Comparison of ENCODE assay signal across 15 cellular contexts in genomic region chr6:48535569-48535968, GRCh38.
A peak's percentile ranks its signal among the peaks of the same experiment; 100 is the strongest.
DNase-seq lines count a peak whose midpoint lies in the region; ATAC-seq and TF ChIP-seq lines count a peak whose summit lies in the region.
"Had no signal": no experiment of that assay in that cellular context is flagged by ENCODE, and none has a peak within 500 bp of the region (broad histone marks: within the 10 kb centered on the region; RNA-seq: fewer than 3 reads in every experiment).

No MANE protein-coding gene starts in this region.

- H3K9me3 ChIP-seq in breast epithelium: no peaks in the 10 kb centered on the region
- H3K9me3 ChIP-seq in CD4-positive, alpha-beta T cell (ENCODE audit: control insufficient read depth, low read length): no peaks in the 10 kb centered on the region
- H3K9me3 ChIP-seq: A549, stomach had no signal

- no TSS peak for BruUV-seq in MCF 10A (replicated peaks; lab: Mats Ljungman, UMichigan)

- no peaks in the 10 kb centered on the region for H3K27me3 ChIP-seq in breast epithelium
- no peaks in the 10 kb centered on the region for H3K27me3 ChIP-seq in CD4-positive, alpha-beta T cell (ENCODE audit: control insufficient read depth, insufficient read depth, low read length)
- H3K27me3 ChIP-seq: stomach had no signal

- H3K27ac Mint-ChIP-seq in MCF 10A (ENCODE audit: low read depth, unreplicated experiment): peak overlapping the region; percentile 57
- no peak overlapping the region for H3K27ac Mint-ChIP-seq in CD4-positive, alpha-beta T cell
- H3K27ac Mint-ChIP-seq: dendritic cell treated with granulocyte-macrophage colony-stimulating factor and Interleukin-4, amounts not matched to agents 40 ng/mL and 50 ng/mL, for 4 days had no signal

- no peak overlapping the region for H3K4me3 Mint-ChIP-seq in MCF 10A (ENCODE audit: unreplicated experiment)
- no peak overlapping the region for H3K4me3 Mint-ChIP-seq in CD4-positive, alpha-beta T cell
- H3K4me3 Mint-ChIP-seq: dendritic cell treated with granulocyte-macrophage colony-stimulating factor and Interleukin-4, amounts not matched to agents 40 ng/mL and 50 ng/mL, for 4 days; neural crest cell had no signal

- no peaks in the 10 kb centered on the region for H3K4me1 ChIP-seq in breast epithelium
- H3K4me1 ChIP-seq: A549, stomach had no signal

- CTCF ChIA-PET in MCF 10A (lab: Yijun Ruan, JAX): interaction anchor here (0.8 kb wide), 1 partner anchor 394 kb away, joined by 3 read pairs; no protein-coding TSS in a partner anchor
- CTCF ChIA-PET in RWPE1 (lab: Yijun Ruan, JAX): interaction anchor here (0.7 to 1.2 kb wide), 2 partner anchors 14 to 448 kb away, joined by 4 to 5 read pairs; no protein-coding TSS in a partner anchor
- CTCF ChIA-PET in CD4-positive, alpha-beta T cell (lab: Charles Lee): interaction anchor here (0.7 kb wide), 1 partner anchor 58 kb away, joined by 3 read pairs; no protein-coding TSS in a partner anchor

- TF ChIP-seq CTCF in MCF 10A (IDR thresholded peaks at IDR 0.05; ENCODE audit: unreplicated experiment) (no peak), breast epithelium (IDR thresholded peaks at IDR 0.05) (no peak), RWPE1 (conservative IDR thresholded peaks at IDR 0.05; ENCODE audit: low read depth) (no peak), fibroblast of the aortic adventitia (IDR thresholded peaks at IDR 0.05; ENCODE audit: insufficient read depth, low read length) (no peak)
- TF ChIP-seq CTCF in CD4-positive, alpha-beta T cell (IDR thresholded peaks at IDR 0.05): no peak

- no peaks in the 10 kb centered on the region for H3K36me3 ChIP-seq in breast epithelium
- H3K36me3 ChIP-seq: stomach had no signal

- H3K36me3 Mint-ChIP-seq in MCF 10A (ENCODE audit: insufficient read depth, unreplicated experiment): no peaks in the 10 kb centered on the region
- no peaks in the 10 kb centered on the region for H3K36me3 Mint-ChIP-seq in CD4-positive, alpha-beta T cell (ENCODE audit: low read depth)

- H3K9me3 Mint-ChIP-seq in MCF 10A (ENCODE audit: unreplicated experiment): no peaks in the 10 kb centered on the region
- no peaks in the 10 kb centered on the region for H3K9me3 Mint-ChIP-seq in CD4-positive, alpha-beta T cell
- H3K9me3 Mint-ChIP-seq: dendritic cell treated with granulocyte-macrophage colony-stimulating factor and Interleukin-4, amounts not matched to agents 40 ng/mL and 50 ng/mL, for 4 days had no signal

- DNase-seq in MCF 10A (ENCODE audit: unreplicated experiment) (peak; percentile 75), breast epithelium (ENCODE audit: low spot score in 2 of 2) (no peak), RWPE1 (ENCODE audit: low spot score) (peak; percentile 49), fibroblast of the aortic adventitia (ENCODE audit: low read depth) (peak; percentile 57), cardiac septum (ENCODE audit: low spot score) (no peak), Right ventricle myocardium superior (no peak)
- no peak for DNase-seq in CD4-positive, alpha-beta T cell
- DNase-seq: activated CD4-positive, CD25-positive, alpha-beta regulatory T cell; NCI-H1417 treated with DMSO at 0.1 percent for 48 hours; stomach had no signal

- TF ChIP-seq POLR2A in breast epithelium (IDR thresholded peaks at IDR 0.05): no peak

- peaks cover 10% of the 10 kb centered on the region for H3K4me1 Mint-ChIP-seq in MCF 10A (ENCODE audit: insufficient read depth, unreplicated experiment)
- H3K4me1 Mint-ChIP-seq in CD4-positive, alpha-beta T cell (ENCODE audit: low read depth): no peaks in the 10 kb centered on the region
- H3K4me1 Mint-ChIP-seq: neural crest cell had no signal

- H3K27ac ChIP-seq in breast epithelium (no peak overlapping the region), RWPE1 (no peak overlapping the region)
- no peak overlapping the region for H3K27ac ChIP-seq in CD4-positive, alpha-beta T cell (ENCODE audit: low read depth, low read length)
- H3K27ac ChIP-seq: A549, stomach had no signal

- POLR2A ChIA-PET in MCF 10A (lab: Yijun Ruan, JAX) (interaction anchor here (0.6 to 2.2 kb wide), 3 partner anchors 15 to 45 kb away, joined by 3 to 6 read pairs (median 3); no protein-coding TSS in a partner anchor), RWPE1 (lab: Yijun Ruan, JAX; ENCODE audit: low non-redundant PET) (no interaction called here)
- POLR2A ChIA-PET in CD4-positive, alpha-beta T cell (lab: Charles Lee): no interaction called here

- ATAC-seq in GM19455 (IDR thresholded peaks at IDR 0.05; ENCODE audit: unreplicated experiment) (no peak), Right ventricle myocardium superior (ENCODE audit: poor library complexity) (no peak)
- ATAC-seq in CD4-positive, alpha-beta T cell (ENCODE audit: poor library complexity): no peak
- ATAC-seq: A549, Panc1 had no signal

- H3K4me3 ChIP-seq in breast epithelium (no peak overlapping the region), fibroblast of the aortic adventitia (ENCODE audit: low read depth, low read length) (no peak overlapping the region)
- H3K4me3 ChIP-seq: A549, stomach had no signal

- intact Hi-C loops in MCF 10A (cut with micrococcal nuclease): no loop called here
- intact Hi-C loops in breast epithelium (cut with DNase I; ENCODE audit: low total_unique reads): no loop called here
- intact Hi-C loops in cardiac septum (cut with DNase I): no loop called here
- intact Hi-C loops in Right ventricle myocardium superior (cut with DNase I): no loop called here
- intact Hi-C loops in CD4-positive, alpha-beta T cell (cut with DNase I, micrococcal nuclease): no loop called here

- peaks cover 10% of the 10 kb centered on the region for H3K27me3 Mint-ChIP-seq in MCF 10A (ENCODE audit: insufficient read depth, unreplicated experiment)
- H3K27me3 Mint-ChIP-seq in CD4-positive, alpha-beta T cell: no peaks in the 10 kb centered on the region

Comparison
In these comparisons a context has a peak if more than half of its experiments do, and no peak if none do; other contexts are left out.
1. DNase-seq: peak in MCF 10A (single experiment), RWPE1 (single experiment) and fibroblast of the aortic adventitia (single experiment); none in breast epithelium (0 of 2), cardiac septum (single experiment), Right ventricle myocardium superior (single experiment) and CD4-positive, alpha-beta T cell (0 of 10).